18 cellular contexts compared by ENCODE assay signal in genomic region chr16:89312598-89313299, GRCh38.
DNase-seq lines count a peak whose midpoint lies in the region; ATAC-seq and TF ChIP-seq lines count a peak whose summit lies in the region.
"Had no signal": no experiment of that assay in that cellular context is flagged by ENCODE, and none has a peak within 500 bp of the region (broad histone marks: within the 10 kb centered on the region; RNA-seq: fewer than 3 reads in every experiment).

No MANE protein-coding gene starts in this region.

- intact Hi-C loops in Right ventricle myocardium superior (cut with DNase I): no loop called here

- H3K79me2 ChIP-seq in Karpas-422 (ENCODE audit: low read length): peaks cover 58% of the 10 kb centered on the region

- no peak overlapping the region for H3K9ac ChIP-seq in Karpas-422 (ENCODE audit: low read length)

- ATAC-seq in Right ventricle myocardium superior (ENCODE audit: poor library complexity): no peak
- ATAC-seq in activated T-helper 17 cell treated with anti-CD3 and anti-CD28 coated beads, Interleukin-2, amount 50 U/mL, for 72 hours (replicated peaks): no peak
- no peak for ATAC-seq in GM19395 (IDR thresholded peaks at IDR 0.05; ENCODE audit: unreplicated experiment)
- ATAC-seq: stimulated activated naive B cell treated with anti-CD40 and anti-IgM and Interleukin-4, amounts not matched to agents 10 μg/mL and 1 μg/mL and 100 μg/mL, for 72 hours had no signal

- H3K9me3 ChIP-seq in right atrium auricular region: no peaks in the 10 kb centered on the region
- H3K9me3 ChIP-seq in Karpas-422 (ENCODE audit: low read length): no peaks in the 10 kb centered on the region
- H3K9me3 ChIP-seq: Caco-2, lower lobe of right lung, ovary, sigmoid colon had no signal

- H3K36me3 Mint-ChIP-seq in activated T-helper 17 cell treated with anti-CD3 and anti-CD28 coated beads, Interleukin-2, amount 50 U/mL, for 72 hours (ENCODE audit: low read depth): peaks cover 89% of the 10 kb centered on the region
- peaks cover 5% of the 10 kb centered on the region for H3K36me3 Mint-ChIP-seq in glutamatergic neuron (ENCODE audit: unreplicated experiment)

- H4K20me1 ChIP-seq in Karpas-422 (ENCODE audit: insufficient read depth, low read depth, low read length): peaks cover 52% of the 10 kb centered on the region

- no peaks in the 10 kb centered on the region for H3K9me3 Mint-ChIP-seq in activated T-helper 17 cell treated with anti-CD3 and anti-CD28 coated beads, Interleukin-2, amount 50 U/mL, for 72 hours
- H3K9me3 Mint-ChIP-seq in glutamatergic neuron (ENCODE audit: unreplicated experiment): peaks cover 67% of the 10 kb centered on the region
- H3K9me3 Mint-ChIP-seq: stimulated activated naive B cell treated with anti-CD40 and anti-IgM and Interleukin-4, amounts not matched to agents 10 μg/mL and 1 μg/mL and 100 μg/mL, for 72 hours had no signal

- H3K4me1 Mint-ChIP-seq in activated T-helper 17 cell treated with anti-CD3 and anti-CD28 coated beads, Interleukin-2, amount 50 U/mL, for 72 hours: peaks cover 54% of the 10 kb centered on the region
- peaks cover 64% of the 10 kb centered on the region for H3K4me1 Mint-ChIP-seq in glutamatergic neuron (ENCODE audit: low read depth, unreplicated experiment)

- no peaks in the 10 kb centered on the region for H3K27me3 Mint-ChIP-seq in activated T-helper 17 cell treated with anti-CD3 and anti-CD28 coated beads, Interleukin-2, amount 50 U/mL, for 72 hours
- H3K27me3 Mint-ChIP-seq in glutamatergic neuron (ENCODE audit: unreplicated experiment): peaks cover 32% of the 10 kb centered on the region
- H3K27me3 Mint-ChIP-seq: stimulated activated naive B cell treated with anti-CD40 and anti-IgM and Interleukin-4, amounts not matched to agents 10 μg/mL and 1 μg/mL and 100 μg/mL, for 72 hours had no signal

- no peak overlapping the region for H3K4me3 ChIP-seq in right atrium auricular region
- H3K4me3 ChIP-seq in Karpas-422 (ENCODE audit: low read length): no peak overlapping the region
- H3K4me3 ChIP-seq: lower lobe of right lung, ovary, sigmoid colon had no signal

- TF ChIP-seq CTCF in right atrium auricular region (IDR thresholded peaks at IDR 0.05): no peak
- TF ChIP-seq CTCF in glutamatergic neuron (IDR thresholded peaks at IDR 0.05; ENCODE audit: partially characterized antibody, unreplicated experiment): no peak

- DNase-seq in Right ventricle myocardium superior: peak; percentile 34
- no peak for DNase-seq in right atrium auricular region (ENCODE audit: low spot score)
- DNase-seq in glutamatergic neuron: no peak
- no peak for DNase-seq in Karpas-422
- DNase-seq: activated T-cell treated with anti-CD3 and anti-CD28 coated beads, Interleukin-2, amount 50 U/mL, for 48 hours; Caco-2; central memory CD4-positive, alpha-beta T cell; effector CD4-positive, alpha-beta T cell; lower lobe of right lung; MV-4-11; NCI-H187; NCI-H226; ovary; sigmoid colon; stimulated activated naive B cell treated with anti-CD40 and anti-IgM and Interleukin-4, amounts not matched to agents 10 μg/mL and 1 μg/mL and 100 μg/mL, for 72 hours had no signal

- no peaks in the 10 kb centered on the region for H3K9me2 ChIP-seq in Karpas-422 (replicated peaks; ENCODE audit: insufficient read depth, low read length)

- H3K27me3 ChIP-seq in right atrium auricular region (no peaks in the 10 kb centered on the region), Karpas-422 (ENCODE audit: low read length) (no peaks in the 10 kb centered on the region)
- H3K27me3 ChIP-seq: ovary, sigmoid colon had no signal

- peak overlapping the region; percentile 61 for H3K27ac Mint-ChIP-seq in activated T-helper 17 cell treated with anti-CD3 and anti-CD28 coated beads, Interleukin-2, amount 50 U/mL, for 72 hours
- peak overlapping the region; percentile 95 for H3K27ac Mint-ChIP-seq in glutamatergic neuron (ENCODE audit: unreplicated experiment)
- H3K27ac Mint-ChIP-seq: stimulated activated naive B cell treated with anti-CD40 and anti-IgM and Interleukin-4, amounts not matched to agents 10 μg/mL and 1 μg/mL and 100 μg/mL, for 72 hours had no signal

- H3K4me2 ChIP-seq in Karpas-422 (ENCODE audit: low read depth, low read length, poor library complexity, severe bottlenecking): no peak overlapping the region

- H3K4me3 Mint-ChIP-seq in activated T-helper 17 cell treated with anti-CD3 and anti-CD28 coated beads, Interleukin-2, amount 50 U/mL, for 72 hours: no peak overlapping the region
- H3K4me3 Mint-ChIP-seq in glutamatergic neuron (ENCODE audit: unreplicated experiment): peak overlapping the region; percentile 81
- H3K4me3 Mint-ChIP-seq: stimulated activated naive B cell treated with anti-CD40 and anti-IgM and Interleukin-4, amounts not matched to agents 10 μg/mL and 1 μg/mL and 100 μg/mL, for 72 hours had no signal

- H3K36me3 ChIP-seq in right atrium auricular region (peaks cover 16% of the 10 kb centered on the region), Karpas-422 (ENCODE audit: insufficient read depth, low read length) (no peaks in the 10 kb centered on the region)
- H3K36me3 ChIP-seq: ovary had no signal

- H3K4me1 ChIP-seq in right atrium auricular region: peaks cover 0 to 62% of the 10 kb centered on the region in 2 donors
- peaks cover 42% of the 10 kb centered on the region for H3K4me1 ChIP-seq in Karpas-422 (ENCODE audit: low read length)
- H3K4me1 ChIP-seq: Caco-2 had no signal

- H3K27ac ChIP-seq in right atrium auricular region (peak overlapping the region in 1 of 2 donors; percentile 25), temporal lobe (ENCODE audit: low read depth, low read length) (peak overlapping the region; percentile 23), Karpas-422 (ENCODE audit: low read length) (no peak overlapping the region)
- H3K27ac ChIP-seq: ovary, sigmoid colon had no signal

- no peak overlapping the region for H2AFZ ChIP-seq in Karpas-422 (ENCODE audit: low read length)
